ENCODE assay signal across 8 cellular contexts in the genomic region with DNA sequence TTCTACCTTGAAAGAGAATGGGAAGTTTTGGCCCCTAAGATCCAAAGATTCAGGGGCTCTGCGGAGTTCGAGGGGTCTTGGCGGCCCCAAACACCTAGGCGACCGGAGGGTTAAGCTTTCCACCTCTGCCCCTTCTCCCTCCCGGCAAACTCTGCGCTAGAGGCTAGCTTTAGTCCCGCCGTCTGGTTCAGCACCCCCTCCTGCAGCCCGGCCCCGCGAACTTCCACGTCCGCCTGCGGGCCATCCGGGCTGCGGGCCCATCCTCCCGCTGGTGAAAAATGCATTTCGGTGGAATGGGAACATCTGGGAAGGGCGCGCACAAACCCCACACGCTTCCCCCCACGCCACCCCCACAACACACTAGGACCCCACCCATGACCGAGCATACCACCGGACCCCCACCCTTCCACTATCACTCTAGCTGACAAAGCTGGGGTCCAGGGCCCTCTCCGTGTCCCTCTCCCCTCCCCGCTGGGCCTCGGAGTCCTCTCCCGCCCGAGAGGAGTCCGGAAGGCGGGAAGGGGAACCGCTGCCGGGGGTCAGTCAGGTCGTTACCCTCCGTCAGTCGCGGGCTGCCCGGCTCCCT. TPM values are rescaled to one million over a fixed set of nuclear protein-coding genes. Genes with fewer than 3 reads are reported as not detected.
A peak's percentile ranks its signal among the peaks of the same experiment; 100 is the strongest.
DNase-seq lines count a peak whose midpoint lies in the region; ATAC-seq, FAIRE-seq and TF ChIP-seq lines count a peak whose summit lies in the region.

No MANE protein-coding gene starts in this region.

- peak; percentile 36 to 44 for ATAC-seq in A549
- peak in 1 of 2 donors; percentile 15 for ATAC-seq in left cardiac atrium
- ATAC-seq in stimulated activated naive CD8-positive, alpha-beta T cell treated with anti-CD3 and anti-CD28 coated beads, Interleukin-15, amount 100 ng/mL, for 72 hours: no peak
- ATAC-seq in HG02623 (IDR thresholded peaks at IDR 0.05; ENCODE audit: unreplicated experiment): no peak

- H3K4me1 Mint-ChIP-seq in stimulated activated naive CD8-positive, alpha-beta T cell treated with anti-CD3 and anti-CD28 coated beads, Interleukin-15, amount 100 ng/mL, for 72 hours: peaks cover 60% of the 10 kb centered on the region

- CTCF ChIA-PET in A549 (lab: Yijun Ruan, JAX): interaction anchor here (0.7 to 1.6 kb wide), 6 partner anchors 13 to 499 kb away, joined by 3 to 4 read pairs (median 3); no protein-coding TSS in a partner anchor

- TF ChIP-seq CTCF in A549 (IDR thresholded peaks at IDR 0.05) (no peak), GM13977 (IDR thresholded peaks at IDR 0.05; ENCODE audit: extremely low read depth, insufficient read depth, missing control alignments) (no peak), WI38 (IDR thresholded peaks at IDR 0.05; ENCODE audit: low read depth, low read length) (no peak)

- WGBS in A549 (ENCODE audit: missing lambda C conversion rate): 6% methylated on average over 19 of the region's 39 CpGs

- H3K27ac Mint-ChIP-seq in stimulated activated naive CD8-positive, alpha-beta T cell treated with anti-CD3 and anti-CD28 coated beads, Interleukin-15, amount 100 ng/mL, for 72 hours: no peak overlapping the region

- H3K27me3 Mint-ChIP-seq in stimulated activated naive CD8-positive, alpha-beta T cell treated with anti-CD3 and anti-CD28 coated beads, Interleukin-15, amount 100 ng/mL, for 72 hours: peaks cover 90% of the 10 kb centered on the region

- peak overlapping the region; percentile 96 for H3K4me2 ChIP-seq in A549

- POLR2A ChIA-PET in A549 (lab: Yijun Ruan, JAX): no interaction called here

- no peak for TF ChIP-seq RAD21 in A549 (conservative IDR thresholded peaks at IDR 0.05 in 1 of 2, IDR thresholded peaks at IDR 0.05 in 1 of 2)

- H3K4me1 ChIP-seq in A549: peaks cover 11% of the 10 kb centered on the region; the same call in 2 of the 3 replicates

- in situ Hi-C loops in GM13977 (cut with MboI; ENCODE audit: low pct_unique_long_range_greater_than_20kb, low sequenced_read_pairs, unreplicated experiment): loop anchor here (25.0 kb wide), 2 partner anchors 207 to 307 kb away; no protein-coding TSS in a partner anchor

- H3K4me3 Mint-ChIP-seq in stimulated activated naive CD8-positive, alpha-beta T cell treated with anti-CD3 and anti-CD28 coated beads, Interleukin-15, amount 100 ng/mL, for 72 hours: peak overlapping the region; percentile 91 to 95

- intact Hi-C loops in left cardiac atrium (cut with DNase I): no loop called here

- no peaks in the 10 kb centered on the region for H3K9me3 Mint-ChIP-seq in stimulated activated naive CD8-positive, alpha-beta T cell treated with anti-CD3 and anti-CD28 coated beads, Interleukin-15, amount 100 ng/mL, for 72 hours

- FAIRE-seq in A549 (lab: Jason Lieb, UNC): no peak

- no peaks in the 10 kb centered on the region for H3K9me3 ChIP-seq in A549

- peak overlapping the region; percentile 77 to 88 for H3K27ac ChIP-seq in A549

- no peak for TF ChIP-seq EP300 in A549 (IDR thresholded peaks at IDR 0.05)

- peak overlapping the region; percentile 61 for H3K4me3 ChIP-seq in A549
- peak overlapping the region; percentile 62 for H3K4me3 ChIP-seq in WI38 (ENCODE audit: low read depth, low read length)

- no peak for TF ChIP-seq POLR2A in A549 (IDR thresholded peaks at IDR 0.05; ENCODE audit: low read length)

- peak; percentile 19 to 38 for DNase-seq in A549 (ENCODE audit: low read depth in 1 of 2, low spot score in 1 of 2)
- DNase-seq in GM13977 (ENCODE audit: low spot score): peak; percentile 32
- peak; percentile 22 for DNase-seq in left cardiac atrium
- no peak for DNase-seq in stimulated activated naive CD8-positive, alpha-beta T cell treated with anti-CD3 and anti-CD28 coated beads, Interleukin-15, amount 100 ng/mL, for 72 hours
- DNase-seq in NOMO-1 (lab: John Stamatoyannopoulos, UW; ENCODE audit: unreplicated experiment in 2 of 2): no peak
- DNase-seq in iPS-NIHi11 (ENCODE audit: low spot score): no peak

TF ChIP-seq in A549, 52 proteins besides CTCF, POLR2A, EP300 and RAD21:
- no peak for TF ChIP-seq RCOR1 (IDR thresholded peaks at IDR 0.05; ENCODE audit: low read depth, low read length)
- TF ChIP-seq PHF8 (IDR thresholded peaks at IDR 0.05; ENCODE audit: borderline replicate concordance, low read depth): peak; percentile 17; the same call in 1 of the 2 replicates
TF ChIP-seq in A549: peak in this region for 1.

RNA-seq across cellular contexts. Expression of a gene that starts 1.0 kb away (rescaled TPM):
- polyA plus RNA-seq in A549 (2011; rRNA removed) (1.3 and 2.0 TPM in 2 replicates), A549 (2017; fragmentation: RNase III; extraction: RNeasy Plus Mini Kit Qiagen cat#74134 plus additional on column Dnase treatment) (1.6 to 2.0 TPM (median 2.0 TPM) in 3 replicates)
- 1.5 and 1.8 TPM in 2 replicates for polyA plus RNA-seq in A549 (2012; cell fraction: cytosol; rRNA removed)
- polyA plus RNA-seq in A549 (2012; cell fraction: nucleus; rRNA removed): 3.4 and 4.4 TPM in 2 replicates
- 0.39 and 0.41 TPM in 2 replicates for polyA minus RNA-seq in A549 (2011; rRNA and poly(A)+ RNA removed)
- 1 to 10 TPM; 1.5 to 3.5 TPM for total RNA-seq in left cardiac atrium

RNA-seq across cellular contexts. Expression of a gene that starts 4.7 kb away (rescaled TPM):
- polyA plus RNA-seq in A549 (2011; rRNA removed): 17.5 and 17.6 TPM in 2 replicates
- 3.1 and 3.7 TPM in 2 replicates for polyA plus RNA-seq in A549 (2012; cell fraction: cytosol; rRNA removed)
- polyA plus RNA-seq in A549 (2012; cell fraction: nucleus; rRNA removed): 1.1 and 2.5 TPM in 2 replicates
- 47.3 to 53.9 TPM (median 52.2 TPM) in 3 replicates for polyA plus RNA-seq in A549 (2017; fragmentation: RNase III; extraction: RNeasy Plus Mini Kit Qiagen cat#74134 plus additional on column Dnase treatment)
- polyA minus RNA-seq in A549 (2011; rRNA and poly(A)+ RNA removed): 20.9 and 21.9 TPM in 2 replicates
- 10 to 100 TPM; 22.6 to 23.6 TPM for total RNA-seq in left cardiac atrium

Comparison
In these comparisons a context has a peak if more than half of its experiments do, and no peak if none do; other contexts are left out.
1. ATAC-seq: peak in A549 (2 of 2); none in stimulated activated naive CD8-positive, alpha-beta T cell treated with anti-CD3 and anti-CD28 coated beads, Interleukin-15, amount 100 ng/mL, for 72 hours (single experiment) and HG02623 (single experiment).
2. DNase-seq: peak in A549 (2 of 2), GM13977 (single experiment) and left cardiac atrium (single experiment); none in stimulated activated naive CD8-positive, alpha-beta T cell treated with anti-CD3 and anti-CD28 coated beads, Interleukin-15, amount 100 ng/mL, for 72 hours (0 of 2), NOMO-1 (0 of 2) and iPS-NIHi11 (single experiment).